9 cellular contexts compared by ENCODE assay signal in the genomic region with DNA sequence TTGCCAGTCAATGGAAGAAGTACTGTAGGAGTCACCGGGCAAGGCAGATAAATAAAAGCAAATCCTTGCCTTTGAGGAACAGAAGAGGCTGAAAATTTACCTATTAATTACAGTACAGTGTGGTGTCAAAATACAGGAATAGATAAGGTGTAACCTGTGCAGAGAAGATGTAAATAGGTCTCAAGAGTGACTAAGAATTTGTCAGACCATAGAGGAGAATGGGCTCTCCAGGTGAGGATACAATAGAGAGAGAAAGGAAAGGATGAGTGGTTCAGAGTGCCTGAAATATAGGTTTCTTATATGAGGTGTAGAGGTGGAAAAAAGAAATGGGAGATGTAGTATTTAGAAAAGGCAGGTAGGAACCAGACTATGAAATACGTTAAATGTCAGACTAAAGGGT. TPM values are rescaled to one million over a fixed set of nuclear protein-coding genes. Genes with fewer than 3 reads are reported as not detected.
DNase-seq lines count a peak whose midpoint lies in the region; ATAC-seq and TF ChIP-seq lines count a peak whose summit lies in the region.
"Had no signal": no experiment of that assay in that cellular context is flagged by ENCODE, and none has a peak within 500 bp of the region (broad histone marks: within the 10 kb centered on the region; RNA-seq: fewer than 3 reads in every experiment).

No MANE protein-coding gene starts in this region.

- peak overlapping the region; percentile 43 to 95 (median 92) for H3K4me3 Mint-ChIP-seq in CD4-positive, CD25-positive, alpha-beta regulatory T cell
- peak overlapping the region; percentile 94 for H3K4me3 Mint-ChIP-seq in mesothelial cell of epicardium

- no peaks in the 10 kb centered on the region for H3K9me3 ChIP-seq in CD4-positive, CD25-positive, alpha-beta regulatory T cell (ENCODE audit: control insufficient read depth in 2 of 2, low read length in 2 of 2)
- H3K9me3 ChIP-seq in HUES6 (ENCODE audit: control insufficient read depth, insufficient read depth, low read depth, low read length) (peaks cover 31% of the 10 kb centered on the region), heart right ventricle (no peaks in the 10 kb centered on the region)

- H3K27ac ChIP-seq in CD4-positive, CD25-positive, alpha-beta regulatory T cell (ENCODE audit: insufficient read depth, low read length, poor library complexity, severe bottlenecking), result no peak overlapping the region
- H3K27ac ChIP-seq in HUES6 (ENCODE audit: low read depth, low read length) (no peak overlapping the region), heart right ventricle (no peak overlapping the region)

- WGBS in heart right ventricle, 2 donors, result 47 to 61% methylated on average over 2 of the region's 2 CpGs

- no peak overlapping the region for H3K9ac ChIP-seq in HUES6 (ENCODE audit: low read length)

- no peak for ATAC-seq in CD4-positive, CD25-positive, alpha-beta regulatory T cell (ENCODE audit: low read depth in 2 of 2)
- ATAC-seq in heart right ventricle, result no peak

- H3K36me3 Mint-ChIP-seq in CD4-positive, CD25-positive, alpha-beta regulatory T cell, result peaks cover 3% of the 10 kb centered on the region
- H3K36me3 Mint-ChIP-seq in mesothelial cell of epicardium, result peaks cover 12% of the 10 kb centered on the region

- H3K36me3 ChIP-seq in CD4-positive, CD25-positive, alpha-beta regulatory T cell (ENCODE audit: control insufficient read depth, insufficient read depth, low read length), result no peaks in the 10 kb centered on the region
- H3K36me3 ChIP-seq in HUES6 (ENCODE audit: control insufficient read depth, insufficient read depth, low read length) (peaks cover 2% of the 10 kb centered on the region; the same call in 1 of the 2 replicates), heart right ventricle (no peaks in the 10 kb centered on the region)

- no peak for DNase-seq in CD4-positive, CD25-positive, alpha-beta regulatory T cell
- no peak for DNase-seq in choroid plexus epithelial cell (ENCODE audit: low read depth)
- no peak for DNase-seq in mesothelial cell of epicardium (ENCODE audit: low spot score in 2 of 2, unreplicated experiment in 2 of 2)
- DNase-seq in KG1 (lab: John Stamatoyannopoulos, UW), result no peak
- no peak for DNase-seq in heart right ventricle
- no peak for DNase-seq in SHP77 treated with DMSO at 0.1 percent for 48 hours (lab: John Stamatoyannopoulos, UW)
- no peak for DNase-seq in amygdala (lab: John Stamatoyannopoulos, UW)
- DNase-seq: COR-L47 had no signal

- H3K4me1 ChIP-seq in CD4-positive, CD25-positive, alpha-beta regulatory T cell (ENCODE audit: control insufficient read depth, insufficient read depth, low read length, poor library complexity, severe bottlenecking), result peaks cover 7% of the 10 kb centered on the region
- H3K4me1 ChIP-seq in HUES6 (ENCODE audit: control insufficient read depth, insufficient read depth, low read length) (0 out of 2 replicates have a peak, but pooled peaks cover 3% of the 10 kb centered on the region), heart right ventricle (peaks cover 0 to 5% (median 0%) of the 10 kb centered on the region in 9 donors)

- H3K4me3 ChIP-seq in CD4-positive, CD25-positive, alpha-beta regulatory T cell (ENCODE audit: low read depth, low read length), result no peak overlapping the region
- H3K4me3 ChIP-seq in HUES6 (ENCODE audit: low read depth, low read length) (peak overlapping the region; percentile 96), choroid plexus epithelial cell (ENCODE audit: low read depth, low read length) (peak overlapping the region; percentile 64), heart right ventricle (peak overlapping the region in 5 of 10 donors; percentile 50 to 69 (median 64))

- H3K27ac Mint-ChIP-seq in CD4-positive, CD25-positive, alpha-beta regulatory T cell, result peak overlapping the region in 1 of 3 donors; percentile 97
- H3K27ac Mint-ChIP-seq in mesothelial cell of epicardium, result no peak overlapping the region

- H3K9me3 Mint-ChIP-seq in CD4-positive, CD25-positive, alpha-beta regulatory T cell, result no peaks in the 10 kb centered on the region
- H3K9me3 Mint-ChIP-seq in mesothelial cell of epicardium, result peaks cover 23% of the 10 kb centered on the region

- no peak for TF ChIP-seq CTCF in choroid plexus epithelial cell (conservative IDR thresholded peaks at IDR 0.05; ENCODE audit: low read depth, low read length)
- no peak for TF ChIP-seq CTCF in mesothelial cell of epicardium (IDR thresholded peaks at IDR 0.05; ENCODE audit: unreplicated experiment)
- no peak for TF ChIP-seq CTCF in heart right ventricle (IDR thresholded peaks at IDR 0.05)

- peaks cover 5 to 32% (median 8%) of the 10 kb centered on the region in 4 donors for H3K4me1 Mint-ChIP-seq in CD4-positive, CD25-positive, alpha-beta regulatory T cell
- H3K4me1 Mint-ChIP-seq in mesothelial cell of epicardium, result peaks cover 2% of the 10 kb centered on the region

- intact Hi-C loops in heart right ventricle (cut with DNase I), result loop anchor here in 1 of 10 donors (10.0 kb wide), 1 partner anchor 58 kb away; a partner anchor contains a TSS

- H3K27me3 Mint-ChIP-seq in CD4-positive, CD25-positive, alpha-beta regulatory T cell, result no peaks in the 10 kb centered on the region
- no peaks in the 10 kb centered on the region for H3K27me3 Mint-ChIP-seq in mesothelial cell of epicardium (ENCODE audit: low read depth)

- no peaks in the 10 kb centered on the region for H3K27me3 ChIP-seq in CD4-positive, CD25-positive, alpha-beta regulatory T cell (ENCODE audit: control insufficient read depth, insufficient read depth, low read length)
- H3K27me3 ChIP-seq in HUES6 (ENCODE audit: control insufficient read depth, insufficient read depth, low read length), result no peaks in the 10 kb centered on the region
- H3K27me3 ChIP-seq in heart right ventricle, result peaks cover 0 to 22% (median 0%) of the 10 kb centered on the region in 7 donors

RNA-seq across cellular contexts. Expression of a gene that starts 0.8 kb away (rescaled TPM):
- total RNA-seq in CD4-positive, CD25-positive, alpha-beta regulatory T cell, result 6.6 TPM
- 1 to 10 TPM; 7.6 to 8.7 (median 8.3) TPM for polyA plus RNA-seq in CD4-positive, CD25-positive, alpha-beta regulatory T cell
- total RNA-seq in mesothelial cell of epicardium (27.8 to 32.5 TPM (median 28.0 TPM) in 3 replicates), heart right ventricle (1 to 10 TPM; 1.3 to 7.4 (median 4.2) TPM)
- 1 to 10 TPM; 1.5 to 4.3 TPM for polyA plus RNA-seq in heart right ventricle

RNA-seq across cellular contexts. Expression of a gene that starts 57.6 kb away (rescaled TPM):
- total RNA-seq in CD4-positive, CD25-positive, alpha-beta regulatory T cell, result 0.79 TPM
- under 1 TPM in 3 of 4 donors, not detected in 1; 0.26 to 0.53 (median 0.40) TPM for polyA plus RNA-seq in CD4-positive, CD25-positive, alpha-beta regulatory T cell
- total RNA-seq in mesothelial cell of epicardium (5.3 to 6.3 TPM (median 5.9 TPM) in 3 replicates), heart right ventricle (under 1 TPM; 0.25 to 0.73 (median 0.41) TPM)
- under 1 TPM; 0.07 to 0.12 TPM for polyA plus RNA-seq in heart right ventricle
